ENCODE assay signal across 1 cellular context in the genomic region with DNA sequence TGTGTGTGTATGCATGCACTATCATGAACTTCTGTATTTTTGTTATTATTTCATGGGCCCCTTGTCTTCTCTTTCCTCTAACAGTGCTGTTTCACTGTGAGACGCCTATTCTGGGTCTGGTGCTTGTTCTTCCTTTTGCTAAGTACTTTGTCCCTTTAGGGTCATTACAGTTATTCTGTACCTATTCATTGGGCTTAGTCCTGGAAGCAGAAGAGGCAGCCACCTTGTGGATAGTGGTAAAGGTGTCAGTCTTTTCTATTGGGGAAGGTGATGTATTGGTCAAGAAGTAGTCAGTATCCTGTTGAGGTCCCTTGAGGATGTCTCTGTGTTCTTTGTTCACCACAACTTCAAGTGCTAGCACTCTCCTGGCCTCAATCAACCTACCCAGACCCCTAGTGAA.
TF ChIP-seq lines count a peak whose summit lies in the region.

No MANE protein-coding gene starts in this region.

TF ChIP-seq in H1, 55 proteins besides CTCF, POLR2A, EP300 and RAD21:
- TF ChIP-seq SRF (IDR thresholded peaks at IDR 0.05; ENCODE audit: low read depth, low read length), result no peak
- no peak for TF ChIP-seq SP2 (IDR thresholded peaks at IDR 0.05; ENCODE audit: low read length)
- TF ChIP-seq TBP (IDR thresholded peaks at IDR 0.05; ENCODE audit: low read depth, low read length), result no peak
- TF ChIP-seq, protein P1, sequence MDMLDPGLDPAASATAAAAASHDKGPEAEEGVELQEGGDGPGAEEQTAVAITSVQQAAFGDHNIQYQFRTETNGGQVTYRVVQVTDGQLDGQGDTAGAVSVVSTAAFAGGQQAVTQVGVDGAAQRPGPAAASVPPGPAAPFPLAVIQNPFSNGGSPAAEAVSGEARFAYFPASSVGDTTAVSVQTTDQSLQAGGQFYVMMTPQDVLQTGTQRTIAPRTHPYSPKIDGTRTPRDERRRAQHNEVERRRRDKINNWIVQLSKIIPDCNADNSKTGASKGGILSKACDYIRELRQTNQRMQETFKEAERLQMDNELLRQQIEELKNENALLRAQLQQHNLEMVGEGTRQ (IDR thresholded peaks at IDR 0.05; ENCODE audit: low read length), result no peak
- no peak for TF ChIP-seq SIN3A (conservative IDR thresholded peaks at IDR 0.05 in 1 of 2, IDR thresholded peaks at IDR 0.05 in 1 of 2; ENCODE audit: low read depth in 1 of 2, low read length in 2 of 2)
- TF ChIP-seq GABPA (IDR thresholded peaks at IDR 0.05; ENCODE audit: borderline replicate concordance, insufficient read depth, low read length), result no peak
- TF ChIP-seq SIRT6 (IDR thresholded peaks at IDR 0.05; ENCODE audit: low read length), result no peak
- no peak for TF ChIP-seq PHF8 (conservative IDR thresholded peaks at IDR 0.05; ENCODE audit: low read depth, low read length)
- TF ChIP-seq NRF1 (IDR thresholded peaks at IDR 0.05; ENCODE audit: low read depth, low read length), result no peak
- no peak for TF ChIP-seq POLR2AphosphoS5 (IDR thresholded peaks at IDR 0.05; ENCODE audit: low read depth, low read length)
- TF ChIP-seq EGR1 (IDR thresholded peaks at IDR 0.05; ENCODE audit: borderline replicate concordance, low read depth, low read length), result no peak
- TF ChIP-seq CBX5 (IDR thresholded peaks at IDR 0.05; ENCODE audit: low read depth, low read length), result no peak
